18 cellular contexts compared by ENCODE assay signal in genomic region chr9:109017493-109017892, GRCh38. TPM values are rescaled to one million over a fixed set of nuclear protein-coding genes. Genes with fewer than 3 reads are reported as not detected.
DNase-seq lines count a peak whose midpoint lies in the region; ATAC-seq and TF ChIP-seq lines count a peak whose summit lies in the region.
"Had no signal": no experiment of that assay in that cellular context is flagged by ENCODE, and none has a peak within 500 bp of the region (broad histone marks: within the 10 kb centered on the region; RNA-seq: fewer than 3 reads in every experiment).

No MANE protein-coding gene starts in this region.

- CTCF ChIA-PET in CD4-positive, alpha-beta T cell (lab: Charles Lee), result no interaction called here

- H3K4me1 Mint-ChIP-seq in CD4-positive, alpha-beta T cell (ENCODE audit: low read depth), result peaks cover 10% of the 10 kb centered on the region

- H3K9me3 Mint-ChIP-seq in CD4-positive, alpha-beta T cell, result no peaks in the 10 kb centered on the region
- H3K9me3 Mint-ChIP-seq: activated CD4-positive, alpha-beta T cell treated with anti-CD3 and anti-CD28 coated beads, Interleukin-2, amount 10 ng/mL, durations not matched to agents 7 days and 5 days; HFFc6; stimulated activated effector memory CD8-positive, alpha-beta T cell treated with anti-CD3 and anti-CD28 coated beads, Interleukin-12 subunit alpha, Interleukin-12 subunit beta, amount 100 ng/mL, for 72 hours had no signal

- no peak overlapping the region for H3K4me3 Mint-ChIP-seq in CD4-positive, alpha-beta T cell
- H3K4me3 Mint-ChIP-seq: activated CD4-positive, alpha-beta T cell treated with anti-CD3 and anti-CD28 coated beads, Interleukin-2, amount 10 ng/mL, durations not matched to agents 7 days and 5 days; HFFc6; stimulated activated effector memory CD8-positive, alpha-beta T cell treated with anti-CD3 and anti-CD28 coated beads, Interleukin-12 subunit alpha, Interleukin-12 subunit beta, amount 100 ng/mL, for 72 hours had no signal

- DNase-seq in CD1c-positive myeloid dendritic cell (ENCODE audit: extremely low spot score), result peak; percentile 66
- DNase-seq in CD4-positive, alpha-beta T cell, result no peak
- no peak for DNase-seq in NCI-H2029 (lab: John Stamatoyannopoulos, UW)
- DNase-seq in stimulated activated CD4-positive, alpha-beta T cell treated with anti-CD3 and anti-CD28 coated beads, Interleukin-12 subunit alpha, Interleukin-12 subunit beta, amount 100 ng/mL, for 4 hours, result no peak
- DNase-seq: activated CD4-positive, alpha-beta T cell treated with anti-CD3 and anti-CD28 coated beads, Interleukin-2, amount 10 ng/mL, durations not matched to agents 7 days and 5 days; DMS79; effector CD4-positive, alpha-beta T cell; gastrocnemius medialis; HFFc6; stimulated activated CD4-positive, alpha-beta T cell treated with anti-CD3 and anti-CD28 coated beads, Interleukin-2, amount 100 ng/mL, for 24 hours; T-helper 1 cell had no signal

- no peaks in the 10 kb centered on the region for H3K9me3 ChIP-seq in CD4-positive, alpha-beta T cell (ENCODE audit: control insufficient read depth, low read length)
- H3K9me3 ChIP-seq: body of pancreas, gastrocnemius medialis, prostate gland had no signal

- POLR2A ChIA-PET in CD4-positive, alpha-beta T cell (lab: Charles Lee), result no interaction called here

- H3K36me3 Mint-ChIP-seq in CD4-positive, alpha-beta T cell (ENCODE audit: low read depth), result peaks cover 37% of the 10 kb centered on the region

- no peaks in the 10 kb centered on the region for H3K27me3 ChIP-seq in CD4-positive, alpha-beta T cell (ENCODE audit: control insufficient read depth, insufficient read depth, low read length)
- H3K27me3 ChIP-seq: body of pancreas, gastrocnemius medialis had no signal

- no peak overlapping the region for H3K27ac Mint-ChIP-seq in CD4-positive, alpha-beta T cell
- H3K27ac Mint-ChIP-seq: activated CD4-positive, alpha-beta T cell treated with anti-CD3 and anti-CD28 coated beads, Interleukin-2, amount 10 ng/mL, durations not matched to agents 7 days and 5 days; HFFc6; stimulated activated effector memory CD8-positive, alpha-beta T cell treated with anti-CD3 and anti-CD28 coated beads, Interleukin-12 subunit alpha, Interleukin-12 subunit beta, amount 100 ng/mL, for 72 hours had no signal

- no peak for TF ChIP-seq CTCF in CD4-positive, alpha-beta T cell (IDR thresholded peaks at IDR 0.05)

- H3K27ac ChIP-seq in CD4-positive, alpha-beta T cell (ENCODE audit: low read depth, low read length), result no peak overlapping the region
- H3K27ac ChIP-seq: prostate gland had no signal

- ATAC-seq in GM18868 (IDR thresholded peaks at IDR 0.05; ENCODE audit: unreplicated experiment) (peak; percentile 57), GM21786 (IDR thresholded peaks at IDR 0.05; ENCODE audit: unreplicated experiment) (peak; percentile 25), HG03565 (IDR thresholded peaks at IDR 0.05; ENCODE audit: unreplicated experiment) (peak; percentile 51), HG03025 (IDR thresholded peaks at IDR 0.05; ENCODE audit: low FRiP score, unreplicated experiment) (no peak)
- no peak for ATAC-seq in CD4-positive, alpha-beta T cell (ENCODE audit: poor library complexity)
- ATAC-seq: body of pancreas; gastrocnemius medialis; stimulated activated effector memory CD8-positive, alpha-beta T cell treated with anti-CD3 and anti-CD28 coated beads, Interleukin-12 subunit alpha, Interleukin-12 subunit beta, amount 100 ng/mL, for 72 hours had no signal

- intact Hi-C loops in CD4-positive, alpha-beta T cell (cut with DNase I, micrococcal nuclease), result no loop called here

- no peaks in the 10 kb centered on the region for H3K27me3 Mint-ChIP-seq in CD4-positive, alpha-beta T cell

RNA-seq across cellular contexts. Expression of gene CTNNAL1, which starts 4.2 kb away (rescaled TPM):
- 1 to 10 TPM; 4.9 to 5.3 TPM for total RNA-seq in CD4-positive, alpha-beta T cell

Comparison
In these comparisons a context has a peak if more than half of its experiments do, and no peak if none do; other contexts are left out.
1. ATAC-seq: peak in GM18868 (single experiment), GM21786 (single experiment) and HG03565 (single experiment); none in CD4-positive, alpha-beta T cell (single experiment) and HG03025 (single experiment).